ENCODE assay signal across 9 cellular contexts in genomic region chr1:91018006-91018405, GRCh38. TPM values are rescaled to one million over a fixed set of nuclear protein-coding genes. Genes with fewer than 3 reads are reported as not detected.
DNase-seq lines count a peak whose midpoint lies in the region; ATAC-seq and TF ChIP-seq lines count a peak whose summit lies in the region.
"Had no signal": no experiment of that assay in that cellular context is flagged by ENCODE, and none has a peak within 500 bp of the region (broad histone marks: within the 10 kb centered on the region; RNA-seq: fewer than 3 reads in every experiment).

No MANE protein-coding gene starts in this region.

- H3K4me1 Mint-ChIP-seq in activated CD4-positive, alpha-beta T cell treated with anti-CD3 and anti-CD28 coated beads for 36 hours, result peaks cover 68% of the 10 kb centered on the region
- peaks cover 53% of the 10 kb centered on the region for H3K4me1 Mint-ChIP-seq in osteocyte (ENCODE audit: unreplicated experiment)

- no peak for ATAC-seq in activated CD4-positive, alpha-beta T cell treated with anti-CD3 and anti-CD28 coated beads for 36 hours
- no peak for ATAC-seq in left colon

- peak; percentile 49 for TF ChIP-seq CTCF in osteocyte (IDR thresholded peaks at IDR 0.05)
- peak in 2 of 6 experiments; percentile 23 to 25 for TF ChIP-seq CTCF in adrenal gland (IDR thresholded peaks at IDR 0.05)

- no peaks in the 10 kb centered on the region for H3K27me3 ChIP-seq in adrenal gland

- no peaks in the 10 kb centered on the region for H3K9me3 Mint-ChIP-seq in activated CD4-positive, alpha-beta T cell treated with anti-CD3 and anti-CD28 coated beads for 36 hours (ENCODE audit: low read depth)
- H3K9me3 Mint-ChIP-seq in osteocyte (ENCODE audit: unreplicated experiment), result no peaks in the 10 kb centered on the region

- WGBS in adrenal gland, 4 donors, result 65 to 85% (median 75%) methylated on average over 2 of the region's 2 CpGs

- H3K36me3 Mint-ChIP-seq in activated CD4-positive, alpha-beta T cell treated with anti-CD3 and anti-CD28 coated beads for 36 hours (ENCODE audit: low read depth), result peaks cover 45% of the 10 kb centered on the region
- peaks cover 4% of the 10 kb centered on the region for H3K36me3 Mint-ChIP-seq in osteocyte (ENCODE audit: unreplicated experiment)

- POLR2A ChIA-PET in activated CD4-positive, alpha-beta T cell treated with anti-CD3 and anti-CD28 coated beads for 36 hours (lab: Charles Lee), result interaction anchor here (0.7 kb wide), 2 partner anchors 107 to 1174 kb away, joined by 3 to 9 read pairs; no protein-coding TSS in a partner anchor

- CTCF ChIA-PET in activated CD4-positive, alpha-beta T cell treated with anti-CD3 and anti-CD28 coated beads for 36 hours (lab: Charles Lee), result interaction anchor here (0.6 to 1.8 kb wide), 9 partner anchors 8 to 150 kb away, joined by 3 to 6 read pairs (median 3); no protein-coding TSS in a partner anchor

- peak overlapping the region; percentile 94 for H3K4me3 Mint-ChIP-seq in activated CD4-positive, alpha-beta T cell treated with anti-CD3 and anti-CD28 coated beads for 36 hours
- H3K4me3 Mint-ChIP-seq in osteocyte (ENCODE audit: unreplicated experiment), result no peak overlapping the region

- no peak overlapping the region for H3K4me3 ChIP-seq in adrenal gland

- no peaks in the 10 kb centered on the region for H3K36me3 ChIP-seq in adrenal gland (replicated peaks in 1 of 2)

- H3K27me3 Mint-ChIP-seq in activated CD4-positive, alpha-beta T cell treated with anti-CD3 and anti-CD28 coated beads for 36 hours, result no peaks in the 10 kb centered on the region
- H3K27me3 Mint-ChIP-seq in osteocyte (ENCODE audit: unreplicated experiment), result no peaks in the 10 kb centered on the region

- no peak overlapping the region for H3K27ac ChIP-seq in adrenal gland
- H3K27ac ChIP-seq: KMS-11 had no signal

- intact Hi-C loops in activated CD4-positive, alpha-beta T cell treated with anti-CD3 and anti-CD28 coated beads for 36 hours (cut with DNase I, micrococcal nuclease), result no loop called here
- intact Hi-C loops in adrenal gland (cut with DNase I), result no loop called here
- intact Hi-C loops in left colon (cut with DNase I, micrococcal nuclease), result no loop called here

- peaks cover 10 to 57% of the 10 kb centered on the region in 2 donors for H3K4me1 ChIP-seq in adrenal gland (replicated peaks in 1 of 2)

- peak overlapping the region; percentile 56 for H3K27ac Mint-ChIP-seq in activated CD4-positive, alpha-beta T cell treated with anti-CD3 and anti-CD28 coated beads for 36 hours
- H3K27ac Mint-ChIP-seq in osteocyte (ENCODE audit: unreplicated experiment), result no peak overlapping the region

- TF ChIP-seq POLR2A in adrenal gland (IDR thresholded peaks at IDR 0.05), result no peak

- H3K9me3 ChIP-seq in adrenal gland (replicated peaks in 1 of 3), result no peaks in the 10 kb centered on the region

- DNase-seq in activated CD4-positive, alpha-beta T cell treated with anti-CD3 and anti-CD28 coated beads for 36 hours, result no peak
- no peak for DNase-seq in activated CD4-positive, alpha-beta T cell treated with anti-CD3 and anti-CD28 coated beads, Interleukin-2, amount 50 U/mL, for 48 hours
- peak; percentile 7 for DNase-seq in NCI-H69 (lab: John Stamatoyannopoulos, UW)
- DNase-seq in dermis blood vessel endothelial cell, result peak; percentile 53
- DNase-seq in osteocyte (ENCODE audit: extremely low spot score, unreplicated experiment), result no peak
- DNase-seq in adrenal gland, result no peak
- DNase-seq in DMS79 treated with DMSO at 0.1 percent for 48 hours (lab: John Stamatoyannopoulos, UW), result no peak
- DNase-seq in left colon, result no peak

RNA-seq across cellular contexts. Expression of gene ZNF644, which starts 3.8 kb away (rescaled TPM):
- 10 to 100 TPM; 36.8 to 46.0 TPM for total RNA-seq in activated CD4-positive, alpha-beta T cell treated with anti-CD3 and anti-CD28 coated beads for 36 hours
- 62.3 and 67.4 TPM in 2 replicates for total RNA-seq in dermis blood vessel endothelial cell
- total RNA-seq in osteocyte, result 54.7 and 57.4 TPM in 2 replicates
- total RNA-seq in adrenal gland, result 10 to 100 TPM; 15.7 to 44.0 (median 33.3) TPM
- 10 to 100 TPM; 16.1 to 34.4 (median 23.2) TPM for polyA plus RNA-seq in adrenal gland
- 10 to 100 TPM; 46.1 to 56.0 TPM for total RNA-seq in left colon

Comparison
In these comparisons a context has a peak if more than half of its experiments do, and no peak if none do; other contexts are left out.
1. DNase-seq: peak in NCI-H69 (single experiment) and dermis blood vessel endothelial cell (single experiment); none in activated CD4-positive, alpha-beta T cell treated with anti-CD3 and anti-CD28 coated beads for 36 hours (single experiment), activated CD4-positive, alpha-beta T cell treated with anti-CD3 and anti-CD28 coated beads, Interleukin-2, amount 50 U/mL, for 48 hours (0 of 2), osteocyte (single experiment), adrenal gland (0 of 7), DMS79 treated with DMSO at 0.1 percent for 48 hours (single experiment) and left colon (0 of 2).